11 cellular contexts compared by ENCODE assay signal in genomic region chr21:42674351-42674940, GRCh38. TPM values are rescaled to one million over a fixed set of nuclear protein-coding genes. Genes with fewer than 3 reads are reported as not detected.
A peak's percentile ranks its signal among the peaks of the same experiment; 100 is the strongest.
DNase-seq lines count a peak whose midpoint lies in the region; ATAC-seq and TF ChIP-seq lines count a peak whose summit lies in the region.
"Had no signal": no experiment of that assay in that cellular context is flagged by ENCODE, and none has a peak within 500 bp of the region (broad histone marks: within the 10 kb centered on the region; RNA-seq: fewer than 3 reads in every experiment).

No MANE protein-coding gene starts in this region.

- TF ChIP-seq CTCF in SK-N-SH (IDR thresholded peaks at IDR 0.05) (no peak), stomach (IDR thresholded peaks at IDR 0.05) (no peak), colonic mucosa (IDR thresholded peaks at IDR 0.05) (no peak)

- POLR2A ChIA-PET in SK-N-SH (lab: Yijun Ruan, JAX), result interaction anchor here (0.9 kb wide), 1 partner anchor 17 kb away, joined by 3 read pairs; no protein-coding TSS in a partner anchor

- 0 out of 4 replicates have a peak, but pooled peaks of 1 of the 2 experiments have one; percentile 3 for TF ChIP-seq EP300 in SK-N-SH (IDR thresholded peaks at IDR 0.05; ENCODE audit: borderline replicate concordance in 1 of 2, low read depth in 1 of 2, low read length in 1 of 2)
- no peak for TF ChIP-seq EP300 in stomach (IDR thresholded peaks at IDR 0.05)

- H3K9me3 ChIP-seq in SK-N-SH (no peaks in the 10 kb centered on the region), stomach (no peaks in the 10 kb centered on the region), colonic mucosa (no peaks in the 10 kb centered on the region)

- no peaks in the 10 kb centered on the region for H3F3A ChIP-seq in SK-N-SH (replicated peaks; ENCODE audit: insufficient read depth)

- TF ChIP-seq RAD21 in SK-N-SH (IDR thresholded peaks at IDR 0.05; ENCODE audit: low read length), result no peak

- H3K27me3 ChIP-seq in SK-N-SH (ENCODE audit: insufficient read depth) (no peaks in the 10 kb centered on the region), stomach (peaks cover 0 to 3% (median 0%) of the 10 kb centered on the region in 3 donors), colonic mucosa (no peaks in the 10 kb centered on the region)

- H3K27ac ChIP-seq in SK-N-SH (ENCODE audit: low read depth in 2 of 2, low read length in 1 of 2), result peak overlapping the region in 1 of 2 experiments; percentile 50; a peak in 2 of 4 replicates
- H3K27ac ChIP-seq in stomach, result peak overlapping the region in 3 of 5 donors; percentile 1 to 71 (median 37)
- H3K27ac ChIP-seq in colonic mucosa, result no peak overlapping the region

- no peak overlapping the region for H3K4me3 ChIP-seq in SK-N-SH (ENCODE audit: low read depth in 2 of 2, low read length in 1 of 2)
- peak overlapping the region in 3 of 4 donors; percentile 22 to 29 (median 23) for H3K4me3 ChIP-seq in stomach
- no peak overlapping the region for H3K4me3 ChIP-seq in colonic mucosa

- ATAC-seq in GM18511 (IDR thresholded peaks at IDR 0.05; ENCODE audit: unreplicated experiment) (no peak), GM21367 (IDR thresholded peaks at IDR 0.05; ENCODE audit: unreplicated experiment) (no peak)

- intact Hi-C loops in stomach (cut with DNase I; ENCODE audit: low total_unique reads) (no loop called here), colonic mucosa (cut with DNase I) (no loop called here)

- peak; percentile 47 for DNase-seq in NCI-H1092 treated with DMSO at 0.1 percent for 48 hours (lab: John Stamatoyannopoulos, UW)
- DNase-seq in SK-N-SH, result peak; percentile 76
- DNase-seq in iPS DF 19.7 (ENCODE audit: low read depth, low spot score), result peak; percentile 47
- DNase-seq in stomach, result no peak
- no peak for DNase-seq in colonic mucosa
- no peak for DNase-seq in KG1 (lab: John Stamatoyannopoulos, UW)
- DNase-seq: midbrain; MV-4-11; stimulated activated CD4-positive, alpha-beta T cell treated with anti-CD3 and anti-CD28 coated beads, Interleukin-4, amount 100 ng/mL, for 4 hours had no signal

- H3K4me2 ChIP-seq in SK-N-SH, result no peak overlapping the region

- H3K9ac ChIP-seq in SK-N-SH, result no peak overlapping the region
- no peak overlapping the region for H3K9ac ChIP-seq in colonic mucosa (ENCODE audit: low read depth in 2 of 2, low read length in 2 of 2)

- H3K4me1 ChIP-seq in SK-N-SH (ENCODE audit: control insufficient read depth in 1 of 2, insufficient read depth in 2 of 2, low read depth in 1 of 2, low read length in 1 of 2) (peaks cover 4 to 56% of the 10 kb centered on the region in 2 experiments; a peak in 3 of 4 replicates), stomach (peaks cover 5 to 62% (median 22%) of the 10 kb centered on the region in 4 donors), colonic mucosa (peaks cover 6% of the 10 kb centered on the region)

- H4K20me1 ChIP-seq in SK-N-SH (ENCODE audit: insufficient read depth), result no peaks in the 10 kb centered on the region

- H3K9me2 ChIP-seq in SK-N-SH, result no peaks in the 10 kb centered on the region

- CTCF ChIA-PET in SK-N-SH (lab: Yijun Ruan, JAX), result interaction anchor here (0.8 to 1.0 kb wide), 2 partner anchors 21 to 22 kb away, joined by 3 read pairs; partner anchors contain the start of gene PDE9A

- no peaks in the 10 kb centered on the region for H3K36me3 ChIP-seq in SK-N-SH (replicated peaks in 1 of 2; ENCODE audit: control insufficient read depth in 1 of 2, insufficient read depth in 2 of 2, low read length in 1 of 2)
- H3K36me3 ChIP-seq in stomach, result peaks cover 0 to 7% (median 0%) of the 10 kb centered on the region in 4 donors
- no peaks in the 10 kb centered on the region for H3K36me3 ChIP-seq in colonic mucosa

- 36% methylated on average over 14 of the region's 14 CpGs for WGBS in SK-N-SH (ENCODE audit: low lambda C conversion rate)
- WGBS in stomach, 5 donors, result 33 to 41% (median 38%) methylated on average over 14 of the region's 14 CpGs

- TF ChIP-seq POLR2A in stomach (IDR thresholded peaks at IDR 0.05), result no peak

- no peak overlapping the region for H2AFZ ChIP-seq in SK-N-SH (ENCODE audit: low read depth)

- H3K79me2 ChIP-seq in SK-N-SH (ENCODE audit: insufficient read depth), result no peaks in the 10 kb centered on the region

TF ChIP-seq in SK-N-SH, 30 proteins besides CTCF, POLR2A, EP300 and RAD21:
- TF ChIP-seq CHD2 (IDR thresholded peaks at IDR 0.05; ENCODE audit: low read length, partially characterized antibody) (peak; percentile 24), POLR2AphosphoS5 (IDR thresholded peaks at IDR 0.05; ENCODE audit: low read depth, low read length) (no peak)

RNA-seq across cellular contexts. Expression of gene PDE9A, which starts 21.0 kb away (rescaled TPM):
- polyA plus RNA-seq in SK-N-SH (2012; rRNA removed) (0.28 and 0.54 TPM in 2 replicates), stomach (10 to 100 TPM in 1 of 3 donors, 1 to 10 TPM in 2; 8.1 to 11.9 (median 9.0) TPM)
- 0.75 and 1.3 TPM in 2 replicates for polyA plus RNA-seq in SK-N-SH (2012; cell fraction: cytosol; rRNA removed)
- 0.87 and 1.4 TPM in 2 replicates for polyA plus RNA-seq in SK-N-SH (2012; cell fraction: nucleus; rRNA removed)
- total RNA-seq in stomach (10 to 100 TPM in 4 of 5 donors, 1 to 10 TPM in 1; 6.4 to 77.1 (median 16.8) TPM), colonic mucosa (10 to 100 TPM; 37.5 to 56.0 TPM)

Comparison
In these comparisons a context has a peak if more than half of its experiments do, and no peak if none do; other contexts are left out.
1. DNase-seq: peak in NCI-H1092 treated with DMSO at 0.1 percent for 48 hours (single experiment), SK-N-SH (single experiment) and iPS DF 19.7 (single experiment); none in stomach (single experiment), colonic mucosa (single experiment) and KG1 (single experiment).
2. H3K4me3 ChIP-seq: peak in stomach (3 of 4); none in SK-N-SH (0 of 2) and colonic mucosa (single experiment).